ENCODE assay signal across 25 cellular contexts in the genomic region with DNA sequence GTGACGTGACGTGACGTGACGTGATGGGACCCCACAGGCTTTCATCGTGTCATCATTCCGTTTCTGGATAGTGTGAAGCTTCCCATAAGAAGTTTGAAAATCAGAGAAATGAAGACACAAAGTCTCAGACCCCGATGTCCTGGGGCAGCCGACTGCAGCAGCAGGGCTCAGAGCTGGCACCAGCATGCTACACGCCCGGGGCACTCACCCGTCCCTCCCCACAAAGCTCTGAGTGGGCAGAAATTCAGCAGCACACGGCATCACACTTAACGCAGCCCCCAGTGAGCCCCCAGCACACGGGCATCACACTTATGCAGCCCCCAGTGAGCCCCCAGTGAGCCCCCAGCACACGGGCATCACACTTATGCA.
"Had no signal": no experiment of that assay in that cellular context is flagged by ENCODE, and none has a peak within 500 bp of the region (broad histone marks: within the 10 kb centered on the region; RNA-seq: fewer than 3 reads in every experiment).

No MANE protein-coding gene starts in this region.

- H3K27me3 ChIP-seq: neural progenitor cell, neutrophil, ovary, right lobe of liver, sigmoid colon, stomach, thyroid gland, tibial nerve, upper lobe of left lung, vagina had no signal

- ATAC-seq: naive thymus-derived CD4-positive, alpha-beta T cell; natural killer cell; psoas muscle; stimulated activated effector memory CD8-positive, alpha-beta T cell treated with anti-CD3 and anti-CD28 coated beads, Interleukin-12 subunit alpha, Interleukin-12 subunit beta, amount 100 ng/mL, for 72 hours; stimulated activated naive B cell treated with anti-CD40 and anti-IgM and Interleukin-4, amounts not matched to agents 10 μg/mL and 1 μg/mL and 100 μg/mL, for 72 hours had no signal

- H3K4me3 ChIP-seq: neural progenitor cell, ovary, psoas muscle, right lobe of liver, sigmoid colon, stomach, thoracic aorta, thyroid gland, tibial nerve, upper lobe of left lung, vagina had no signal

- H3K36me3 ChIP-seq: neural progenitor cell, neutrophil, ovary, thoracic aorta had no signal

- H3K9me3 ChIP-seq: neutrophil, ovary, psoas muscle, right lobe of liver, sigmoid colon, stomach, thoracic aorta, thyroid gland, tibial nerve, upper lobe of left lung, vagina had no signal

- H3K27ac ChIP-seq: neural progenitor cell, neutrophil, ovary, parathyroid adenoma, psoas muscle, right lobe of liver, sigmoid colon, stomach, thoracic aorta, thyroid gland, tibial nerve, upper lobe of left lung, vagina had no signal

- H2AFZ ChIP-seq: neural progenitor cell, parathyroid adenoma had no signal

- DNase-seq: naive thymus-derived CD4-positive, alpha-beta T cell; natural killer cell; nucleus accumbens; ovary; right lobe of liver; sigmoid colon; small intestine; stimulated activated CD4-positive, alpha-beta T cell treated with anti-CD3 and anti-CD28 coated beads, Interleukin-15, amount 100 ng/mL, for 24 hours; stimulated activated CD4-positive, alpha-beta T cell treated with anti-CD3 and anti-CD28 coated beads, Interleukin-2, amount 100 ng/mL, for 24 hours; stimulated activated CD4-positive, alpha-beta T cell treated with anti-CD3 and anti-CD28 coated beads, Interleukin-2, amount 100 ng/mL, for 48 hours; stimulated activated CD4-positive, alpha-beta T cell treated with anti-CD3 and anti-CD28 coated beads, Interleukin-4, amount 100 ng/mL, for 24 hours; stimulated activated naive B cell treated with anti-CD40 and anti-IgM and Interleukin-4, amounts not matched to agents 10 μg/mL and 1 μg/mL and 100 μg/mL, for 72 hours; stimulated activated naive CD4-positive, alpha-beta T cell treated with Interleukin-2 at 50 U/mL for 16 hours; stomach; thyroid gland; trophoblast cell had no signal

- H3K4me1 ChIP-seq: neural progenitor cell, parathyroid adenoma, psoas muscle, right lobe of liver, sigmoid colon, stomach, thyroid gland, tibial nerve, upper lobe of left lung, vagina had no signal

- H3K9ac ChIP-seq: neural progenitor cell, parathyroid adenoma had no signal

- H3K4me2 ChIP-seq: neural progenitor cell had no signal
